8 cellular contexts compared by ENCODE assay signal in genomic region chr11:15629690-15630321, GRCh38.
DNase-seq lines count a peak whose midpoint lies in the region; ATAC-seq and TF ChIP-seq lines count a peak whose summit lies in the region.

No MANE protein-coding gene starts in this region.

- H3K9me3 ChIP-seq in BE2C = no peaks in the 10 kb centered on the region

- no peak overlapping the region for H3K27ac ChIP-seq in RWPE1

- TF ChIP-seq CTCF in BE2C (IDR thresholded peaks at IDR 0.05; ENCODE audit: low read depth, low read length) (peak; percentile 53), RWPE1 (conservative IDR thresholded peaks at IDR 0.05; ENCODE audit: low read depth) (no peak)

- POLR2A ChIA-PET in RWPE1 (lab: Yijun Ruan, JAX; ENCODE audit: low non-redundant PET) = no interaction called here

- H3K4me1 ChIP-seq in BE2C = no peaks in the 10 kb centered on the region

- H3K4me3 ChIP-seq in BE2C (ENCODE audit: low read depth, low read length) = no peak overlapping the region

- H3K27me3 ChIP-seq in BE2C = no peaks in the 10 kb centered on the region

- CTCF ChIA-PET in RWPE1 (lab: Yijun Ruan, JAX) = interaction anchor here (0.6 to 1.7 kb wide), 3 partner anchors 581 to 984 kb away, joined by 3 to 9 read pairs (median 5); no protein-coding TSS in a partner anchor

- DNase-seq in BE2C (no peak), RWPE1 (ENCODE audit: low spot score) (peak; percentile 7), iPS DF 19.7 (ENCODE audit: low read depth, low spot score) (peak; percentile 33), HuH-7 (ENCODE audit: low spot score) (no peak), inferior parietal cortex (ENCODE audit: extremely low spot score) (no peak), HK-2 (ENCODE audit: unreplicated experiment) (no peak)

- no peaks in the 10 kb centered on the region for H3K36me3 ChIP-seq in BE2C

- ATAC-seq in GM18868 (IDR thresholded peaks at IDR 0.05; ENCODE audit: unreplicated experiment) (peak; percentile 54), GM21723 (IDR thresholded peaks at IDR 0.05; ENCODE audit: unreplicated experiment) (no peak)

Comparison
In these comparisons a context has a peak if more than half of its experiments do, and no peak if none do; other contexts are left out.
1. DNase-seq: peak in RWPE1 (single experiment) and iPS DF 19.7 (single experiment); none in BE2C (single experiment), HuH-7 (single experiment), inferior parietal cortex (single experiment) and HK-2 (single experiment).